ENCODE assay signal across 8 cellular contexts in genomic region chr17:81291662-81292061, GRCh38. TPM values are rescaled to one million over a fixed set of nuclear protein-coding genes. Genes with fewer than 3 reads are reported as not detected.
DNase-seq lines count a peak whose midpoint lies in the region; ATAC-seq and TF ChIP-seq lines count a peak whose summit lies in the region.

No MANE protein-coding gene starts in this region.

- TF ChIP-seq CTCF in lower leg skin (IDR thresholded peaks at IDR 0.05) = peak in 1 of 3 donors; percentile 62

- no peak overlapping the region for H3K4me3 ChIP-seq in lower leg skin (ENCODE audit: low read depth, poor library complexity, severe bottlenecking)

- WGBS in lower leg skin, 2 donors = 26 to 28% methylated on average over 10 to 16 of the region's 16 CpGs

- intact Hi-C loops in lower leg skin (cut with DNase I; ENCODE audit: low total_unique reads) = loop anchor here (10.0 kb wide), 1 partner anchor 193 kb away; no protein-coding TSS in a partner anchor

- no peak for ATAC-seq in GM19035 (IDR thresholded peaks at IDR 0.05; ENCODE audit: unreplicated experiment)

- no peak for TF ChIP-seq POLR2A in lower leg skin (IDR thresholded peaks at IDR 0.05)

- peak; percentile 81 for DNase-seq in NCI-H1436 (lab: John Stamatoyannopoulos, UW)
- no peak for DNase-seq in NCI-H1436 treated with DMSO at 0.1 percent for 48 hours (lab: John Stamatoyannopoulos, UW)
- peak; percentile 36 for DNase-seq in NCI-H1105 (lab: John Stamatoyannopoulos, UW)
- peak; percentile 58 to 66 for DNase-seq in activated CD4-positive, alpha-beta T cell treated with anti-CD3 and anti-CD28 coated beads for 24 hours (ENCODE audit: low read depth in 2 of 2)
- DNase-seq in cerebellum (ENCODE audit: low spot score) = peak; percentile 55
- peak; percentile 63 to 92 for DNase-seq in lower leg skin (ENCODE audit: low spot score in 2 of 2)
- peak; percentile 45 to 49 for DNase-seq in stimulated activated CD8-positive, alpha-beta memory T cell treated with anti-CD3 and anti-CD28 coated beads, Interleukin-15, amount 100 ng/mL, for 4 hours (ENCODE audit: low read depth in 2 of 2)

RNA-seq across cellular contexts. Expression of gene SLC38A10, which starts 3.4 kb away (rescaled TPM):
- 20.4 TPM for total RNA-seq in cerebellum
- 100 to 1,000 TPM in 1 of 4 donors, 10 to 100 TPM in 3; 47.5 to 100 (median 73.3) TPM for total RNA-seq in lower leg skin

RNA-seq across cellular contexts. Expression of gene NDUFAF8, which starts 52.5 kb away (rescaled TPM):
- total RNA-seq in cerebellum (15.7 TPM), lower leg skin (10 to 100 TPM; 10.0 to 30.4 (median 15.9) TPM)

RNA-seq across cellular contexts. Expression of gene TEPSIN, which starts 52.8 kb away (rescaled TPM):
- total RNA-seq in cerebellum (9.8 TPM), lower leg skin (100 to 1,000 TPM in 1 of 4 donors, 10 to 100 TPM in 3; 40.7 to 104 (median 62.6) TPM)
